11 cellular contexts compared by ENCODE assay signal in the genomic region with DNA sequence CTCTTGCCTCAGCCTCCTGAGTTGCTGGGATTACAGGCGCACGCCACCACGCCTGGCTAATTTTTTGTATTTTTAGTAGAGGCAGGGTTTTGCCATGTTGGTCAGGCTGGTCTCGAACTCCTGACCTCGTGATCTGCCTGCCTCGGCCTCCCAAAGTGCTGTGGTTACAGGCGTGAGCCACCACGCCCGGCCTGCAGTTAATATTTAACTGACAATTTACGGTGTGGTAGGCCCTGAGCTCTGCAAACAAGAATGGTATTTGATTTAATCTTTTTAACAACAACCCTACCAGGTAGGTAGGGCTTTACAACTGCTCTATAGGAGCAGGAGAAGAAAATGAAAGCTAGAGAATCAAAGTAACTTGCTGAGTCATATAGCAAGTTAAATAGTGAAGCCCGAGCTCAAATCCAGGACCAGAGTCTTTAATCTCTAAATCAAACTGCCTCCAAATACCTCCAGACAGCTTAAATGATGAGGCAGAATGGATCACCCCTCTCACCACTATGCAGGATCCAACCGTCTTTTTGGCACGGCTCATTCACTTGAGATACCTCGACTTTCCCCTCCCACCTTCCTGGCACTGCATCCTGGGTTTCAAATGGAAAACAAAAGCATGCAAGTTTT. TPM values are rescaled to one million over a fixed set of nuclear protein-coding genes. Genes with fewer than 3 reads are reported as not detected.
DNase-seq lines count a peak whose midpoint lies in the region; ATAC-seq and TF ChIP-seq lines count a peak whose summit lies in the region.
"Had no signal": no experiment of that assay in that cellular context is flagged by ENCODE, and none has a peak within 500 bp of the region (broad histone marks: within the 10 kb centered on the region; RNA-seq: fewer than 3 reads in every experiment).

No MANE protein-coding gene starts in this region.

- no peak overlapping the region for H3K9ac ChIP-seq in endodermal cell (ENCODE audit: extremely low read depth, low read length, poor library complexity, severe bottlenecking)

- no peak for TF ChIP-seq POLR2A in body of pancreas (IDR thresholded peaks at IDR 0.05)

- H3K9me3 ChIP-seq in CD4-positive, alpha-beta T cell (ENCODE audit: control insufficient read depth, low read length): no peaks in the 10 kb centered on the region
- H3K9me3 ChIP-seq in endodermal cell (ENCODE audit: control insufficient read depth, low read length) (no peaks in the 10 kb centered on the region), body of pancreas (no peaks in the 10 kb centered on the region)

- no peaks in the 10 kb centered on the region for H3K4me1 ChIP-seq in endodermal cell (ENCODE audit: control insufficient read depth, insufficient read depth, low read length)
- H3K4me1 ChIP-seq in body of pancreas: no peaks in the 10 kb centered on the region

- intact Hi-C loops in CD4-positive, alpha-beta T cell (cut with DNase I, micrococcal nuclease): no loop called here
- intact Hi-C loops in body of pancreas (cut with DNase I): no loop called here

- ATAC-seq in CD4-positive, alpha-beta T cell (ENCODE audit: poor library complexity): peak; percentile 41
- ATAC-seq in GM19043 (IDR thresholded peaks at IDR 0.05; ENCODE audit: low read depth, unreplicated experiment) (peak; percentile 61), body of pancreas (no peak)

- H3K4me3 ChIP-seq in endodermal cell (ENCODE audit: low read length) (no peak overlapping the region), body of pancreas (no peak overlapping the region)

- no peaks in the 10 kb centered on the region for H3K27me3 ChIP-seq in CD4-positive, alpha-beta T cell (ENCODE audit: control insufficient read depth, insufficient read depth, low read length)
- no peaks in the 10 kb centered on the region for H3K27me3 ChIP-seq in endodermal cell (ENCODE audit: control insufficient read depth, insufficient read depth, low read length, poor library complexity, severe bottlenecking)
- H3K27me3 ChIP-seq in body of pancreas: no peaks in the 10 kb centered on the region

- peaks cover 7% of the 10 kb centered on the region for H3K36me3 Mint-ChIP-seq in CD4-positive, alpha-beta T cell (ENCODE audit: low read depth)
- peaks cover 29% of the 10 kb centered on the region for H3K36me3 Mint-ChIP-seq in endodermal cell (ENCODE audit: low read depth)

- H3K9me3 Mint-ChIP-seq in CD4-positive, alpha-beta T cell: no peaks in the 10 kb centered on the region
- peaks cover 3% of the 10 kb centered on the region for H3K9me3 Mint-ChIP-seq in endodermal cell

- H3K4me3 Mint-ChIP-seq in CD4-positive, alpha-beta T cell: peak overlapping the region; percentile 46
- no peak overlapping the region for H3K4me3 Mint-ChIP-seq in endodermal cell

- TF ChIP-seq CTCF in CD4-positive, alpha-beta T cell (IDR thresholded peaks at IDR 0.05): no peak
- no peak for TF ChIP-seq CTCF in endodermal cell (conservative IDR thresholded peaks at IDR 0.05)
- TF ChIP-seq CTCF in body of pancreas (IDR thresholded peaks at IDR 0.05): no peak

- DNase-seq in CD4-positive, alpha-beta T cell: no peak
- peak; percentile 88 for DNase-seq in HT-29 (ENCODE audit: low spot score)
- peak; percentile 64 for DNase-seq in endodermal cell
- no peak for DNase-seq in GOT3 (lab: John Stamatoyannopoulos, UW)
- DNase-seq in body of pancreas: no peak
- no peak for DNase-seq in NK-92 (lab: John Stamatoyannopoulos, UW; ENCODE audit: unreplicated experiment)
- DNase-seq in NCI-H748 (lab: John Stamatoyannopoulos, UW; ENCODE audit: unreplicated experiment): no peak
- DNase-seq: DMS153; HCEC 1CT; stimulated activated CD4-positive, alpha-beta T cell treated with anti-CD3 and anti-CD28 coated beads, Interleukin-4, amount 100 ng/mL, for 24 hours had no signal

- POLR2A ChIA-PET in CD4-positive, alpha-beta T cell (lab: Charles Lee): interaction anchor here (0.5 to 1.4 kb wide), 4 partner anchors 52 to 126 kb away, joined by 3 read pairs; a partner anchor contains a TSS

- CTCF ChIA-PET in CD4-positive, alpha-beta T cell (lab: Charles Lee): interaction anchor here (1.0 kb wide), 1 partner anchor 24 kb away, joined by 3 read pairs; no protein-coding TSS in a partner anchor

- 88 to 89% methylated on average over 10 to 14 of the region's 14 CpGs for WGBS in endodermal cell (ENCODE audit: insufficient coverage in 1 of 2, insufficient read length in 1 of 2), 2 experiments
- whole genome bisulfite sequencing in body of pancreas, 2 donors: 76 to 86% methylated on average over 14 of the region's 14 CpGs

- H3K27me3 Mint-ChIP-seq in CD4-positive, alpha-beta T cell: no peaks in the 10 kb centered on the region
- H3K27me3 Mint-ChIP-seq in endodermal cell (ENCODE audit: insufficient read depth): no peaks in the 10 kb centered on the region

- no peak overlapping the region for H3K27ac ChIP-seq in CD4-positive, alpha-beta T cell (ENCODE audit: low read depth, low read length)
- H3K27ac ChIP-seq in endodermal cell (ENCODE audit: low read depth, low read length): no peak overlapping the region
- H3K27ac ChIP-seq in body of pancreas: no peak overlapping the region

- H3K36me3 ChIP-seq in endodermal cell (ENCODE audit: control insufficient read depth, insufficient read depth, low read length) (peaks cover 7% of the 10 kb centered on the region), body of pancreas (replicated peaks in 1 of 2; ENCODE audit: insufficient read depth in 1 of 2, low read depth in 2 of 2) (peaks cover 0 to 3% of the 10 kb centered on the region in 2 donors)

- peaks cover 8% of the 10 kb centered on the region for H3K4me1 Mint-ChIP-seq in CD4-positive, alpha-beta T cell (ENCODE audit: low read depth)
- H3K4me1 Mint-ChIP-seq in endodermal cell: peaks cover 13% of the 10 kb centered on the region

- peak overlapping the region; percentile 1 for H3K27ac Mint-ChIP-seq in CD4-positive, alpha-beta T cell
- peak overlapping the region; percentile 87 for H3K27ac Mint-ChIP-seq in endodermal cell

RNA-seq across cellular contexts. Expression of a gene that starts 9.4 kb away (rescaled TPM):
- total RNA-seq in CD4-positive, alpha-beta T cell: 1 to 10 TPM; 1.5 to 2.9 TPM
- 10.5 and 11.3 TPM in 2 replicates for total RNA-seq in HT-29 (2014; rRNA removed; shearing (Covaris generic))
- total RNA-seq in endodermal cell (10 to 100 TPM; 14.4 to 15.0 TPM), body of pancreas (1 to 10 TPM; 5.6 to 8.8 TPM)
- polyA plus RNA-seq in endodermal cell (2013, experiment 1 of 2): 10.0 TPM
- polyA plus RNA-seq in endodermal cell (2013, experiment 2 of 2): 9.7 TPM

RNA-seq across cellular contexts. Expression of a gene that starts 20.5 kb away (rescaled TPM):
- under 1 TPM in 1 of 2 experiments, not detected in 1; 0.56 TPM for total RNA-seq in CD4-positive, alpha-beta T cell
- total RNA-seq in HT-29 (2014; rRNA removed; shearing (Covaris generic)): 0.76 and 1.0 TPM in 2 replicates
- total RNA-seq in endodermal cell (1 to 10 TPM; 5.3 to 6.0 TPM), body of pancreas (not detected)
- 2.9 TPM for polyA plus RNA-seq in endodermal cell (2013, experiment 1 of 2)
- 2.6 TPM for polyA plus RNA-seq in endodermal cell (2013, experiment 2 of 2)

RNA-seq across cellular contexts. Expression of a gene that starts 52.3 kb away (rescaled TPM):
- 10 to 100 TPM; 23.5 to 30.1 TPM for total RNA-seq in CD4-positive, alpha-beta T cell
- total RNA-seq in HT-29 (2014; rRNA removed; shearing (Covaris generic)): 73.0 and 80.0 TPM in 2 replicates
- 10 to 100 TPM; 56.3 to 67.4 TPM for total RNA-seq in endodermal cell
- polyA plus RNA-seq in endodermal cell (2013, experiment 1 of 2): 79.9 TPM
- polyA plus RNA-seq in endodermal cell (2013, experiment 2 of 2): 78.1 TPM
- total RNA-seq in body of pancreas: 10 to 100 TPM; 36.8 to 50.8 TPM

RNA-seq across cellular contexts. Expression of a gene that starts 55.1 kb away (rescaled TPM):
- total RNA-seq in CD4-positive, alpha-beta T cell: 10 to 100 TPM; 58.7 to 66.0 TPM
- 25.4 and 25.5 TPM in 2 replicates for total RNA-seq in HT-29 (2014; rRNA removed; shearing (Covaris generic))
- total RNA-seq in endodermal cell (10 to 100 TPM; 19.3 to 22.9 TPM), body of pancreas (10 to 100 TPM; 10.1 to 15.2 TPM)
- 12.4 TPM for polyA plus RNA-seq in endodermal cell (2013, experiment 1 of 2)
- 15.0 TPM for polyA plus RNA-seq in endodermal cell (2013, experiment 2 of 2)

Comparison
In these comparisons a context has a peak if more than half of its experiments do, and no peak if none do; other contexts are left out.
1. DNase-seq: peak in HT-29 (single experiment) and endodermal cell (single experiment); none in CD4-positive, alpha-beta T cell (0 of 10), GOT3 (single experiment), body of pancreas (0 of 4), NK-92 (single experiment) and NCI-H748 (single experiment).